8 cellular contexts compared by ENCODE assay signal in genomic region chr9:136546697-136547481, GRCh38. TPM values are rescaled to one million over a fixed set of nuclear protein-coding genes. Genes with fewer than 3 reads are reported as not detected.
DNase-seq lines count a peak whose midpoint lies in the region; ATAC-seq and TF ChIP-seq lines count a peak whose summit lies in the region.

No MANE protein-coding gene starts in this region.

- peak overlapping the region; percentile 94 for H3K4me2 ChIP-seq in OCI-LY1 (ENCODE audit: low read length)

- H3K9ac ChIP-seq in OCI-LY1 (ENCODE audit: low read length), result peak overlapping the region; percentile 66

- DNase-seq in CD1c-positive myeloid dendritic cell (ENCODE audit: extremely low spot score) (peak; percentile 56), H7 (peak; percentile 89), activated gamma-delta T cell treated with Interleukin-2 at 50 U/mL for 16 hours (peak; percentile 27), fibroblast of villous mesenchyme (ENCODE audit: low read depth) (peak; percentile 92), neural crest cell (ENCODE audit: low read depth, low spot score) (no peak), aorta (peak; percentile 86 to 90), DMS114 treated with DMSO at 0.1 percent for 48 hours (lab: John Stamatoyannopoulos, UW; ENCODE audit: unreplicated experiment) (no peak)

- H3K27me3 Mint-ChIP-seq in neural crest cell (ENCODE audit: low read depth), result no peaks in the 10 kb centered on the region

- H3K36me3 Mint-ChIP-seq in neural crest cell (ENCODE audit: low read depth), result no peaks in the 10 kb centered on the region

- TF ChIP-seq CTCF in OCI-LY1 (IDR thresholded peaks at IDR 0.05; ENCODE audit: low read length) (no peak), fibroblast of villous mesenchyme (IDR thresholded peaks at IDR 0.05; ENCODE audit: insufficient read depth, low read depth, low read length) (no peak), neural crest cell (conservative IDR thresholded peaks at IDR 0.05) (no peak)

- peak; percentile 78 for ATAC-seq in aorta (ENCODE audit: low FRiP score)

- 1 to 2% methylated on average over 34 to 43 of the region's 43 CpGs for WGBS in aorta, 2 donors

- peak overlapping the region; percentile 57 for H3K27ac Mint-ChIP-seq in neural crest cell (ENCODE audit: unreplicated experiment)

- no peak overlapping the region for H3K27ac ChIP-seq in OCI-LY1 (ENCODE audit: low read depth, low read length, poor library complexity, severe bottlenecking)
- peak overlapping the region; percentile 16 to 72 for H3K27ac ChIP-seq in aorta (ENCODE audit: low read depth in 1 of 2, low read length in 2 of 2)

- no peaks in the 10 kb centered on the region for H3K79me2 ChIP-seq in OCI-LY1 (ENCODE audit: insufficient read depth, low read length)

- H3K27me3 ChIP-seq in H7 (ENCODE audit: control insufficient read depth, insufficient read depth, low read length) (no peaks in the 10 kb centered on the region), OCI-LY1 (ENCODE audit: insufficient read depth, low read length) (peaks cover 6% of the 10 kb centered on the region; the same call in 1 of the 2 replicates), aorta (ENCODE audit: control insufficient read depth in 1 of 2, insufficient read depth in 2 of 2, low read length in 1 of 2) (no peaks in the 10 kb centered on the region)

- peaks cover 28% of the 10 kb centered on the region for H3K4me1 Mint-ChIP-seq in neural crest cell

- H4K20me1 ChIP-seq in OCI-LY1 (ENCODE audit: insufficient read depth, low read length), result no peaks in the 10 kb centered on the region

- H3K9me3 ChIP-seq in OCI-LY1 (ENCODE audit: low read length) (no peaks in the 10 kb centered on the region), aorta (ENCODE audit: control insufficient read depth, low read length) (no peaks in the 10 kb centered on the region)

- no peaks in the 10 kb centered on the region for H3F3A ChIP-seq in OCI-LY1 (ENCODE audit: insufficient read depth, low read length)

- peaks cover 3% of the 10 kb centered on the region for H3K36me3 ChIP-seq in H7 (replicated peaks; ENCODE audit: control insufficient read depth, insufficient read depth, low read length)
- no peaks in the 10 kb centered on the region for H3K36me3 ChIP-seq in OCI-LY1 (ENCODE audit: insufficient read depth, low read length)
- no peaks in the 10 kb centered on the region for H3K36me3 ChIP-seq in aorta (ENCODE audit: control insufficient read depth in 1 of 2, insufficient read depth in 2 of 2, low read length in 1 of 2)

- H3K9me3 Mint-ChIP-seq in neural crest cell, result no peaks in the 10 kb centered on the region

- H2AFZ ChIP-seq in OCI-LY1 (ENCODE audit: low read length), result no peak overlapping the region

- intact Hi-C loops in aorta (cut with DNase I), result loop anchor here in 1 of 2 donors (1.0 to 5.0 kb wide), 2 partner anchors 60 to 64 kb away; partner anchors contain the start of gene SEC16A

- peak overlapping the region; percentile 69 for H3K4me3 ChIP-seq in H7 (ENCODE audit: insufficient read depth, low read depth, low read length)
- H3K4me3 ChIP-seq in OCI-LY1 (ENCODE audit: low read depth, low read length, poor library complexity, severe bottlenecking), result peak overlapping the region; percentile 65
- H3K4me3 ChIP-seq in fibroblast of villous mesenchyme (ENCODE audit: low read depth, low read length), result peak overlapping the region; percentile 58
- peak overlapping the region; percentile 5 to 15 for H3K4me3 ChIP-seq in aorta (ENCODE audit: low read length in 2 of 2)

- H3K4me1 ChIP-seq in OCI-LY1 (ENCODE audit: insufficient read depth, low read length, severe bottlenecking) (peaks cover 23% of the 10 kb centered on the region), aorta (ENCODE audit: control insufficient read depth in 1 of 2, insufficient read depth in 2 of 2, low read length in 2 of 2) (no peaks in the 10 kb centered on the region)

- H3K4me3 Mint-ChIP-seq in neural crest cell, result peak overlapping the region; percentile 84

- no peaks in the 10 kb centered on the region for H3K9me2 ChIP-seq in OCI-LY1 (ENCODE audit: low read depth, low read length)

RNA-seq across cellular contexts. Expression of gene NOTCH1, which starts 1.0 kb away (rescaled TPM):
- 32.2 and 33.3 TPM in 2 replicates for total RNA-seq in H7 (2014; rRNA removed; shearing (Covaris generic))
- 22.5 and 36.7 TPM in 2 replicates for total RNA-seq in fibroblast of villous mesenchyme
- total RNA-seq in neural crest cell, result 99.0 and 99.7 TPM in 2 replicates
- total RNA-seq in aorta, result 10 to 100 TPM; 47.4 to 81.6 TPM
- polyA plus RNA-seq in aorta, result 1 to 10 TPM; 3.1 to 8.5 TPM

Comparison
In these comparisons a context has a peak if more than half of its experiments do, and no peak if none do; other contexts are left out.
1. DNase-seq: peak in CD1c-positive myeloid dendritic cell (single experiment), H7 (single experiment), activated gamma-delta T cell treated with Interleukin-2 at 50 U/mL for 16 hours (single experiment), fibroblast of villous mesenchyme (single experiment) and aorta (2 of 2); none in neural crest cell (single experiment) and DMS114 treated with DMSO at 0.1 percent for 48 hours (single experiment).
2. H3K4me3 ChIP-seq: peak in every context shown above with its lines; median percentile 69 in H7; 65 in OCI-LY1; 58 in fibroblast of villous mesenchyme; 10 in aorta.